ENCODE assay signal across 35 cellular contexts in the genomic region with DNA sequence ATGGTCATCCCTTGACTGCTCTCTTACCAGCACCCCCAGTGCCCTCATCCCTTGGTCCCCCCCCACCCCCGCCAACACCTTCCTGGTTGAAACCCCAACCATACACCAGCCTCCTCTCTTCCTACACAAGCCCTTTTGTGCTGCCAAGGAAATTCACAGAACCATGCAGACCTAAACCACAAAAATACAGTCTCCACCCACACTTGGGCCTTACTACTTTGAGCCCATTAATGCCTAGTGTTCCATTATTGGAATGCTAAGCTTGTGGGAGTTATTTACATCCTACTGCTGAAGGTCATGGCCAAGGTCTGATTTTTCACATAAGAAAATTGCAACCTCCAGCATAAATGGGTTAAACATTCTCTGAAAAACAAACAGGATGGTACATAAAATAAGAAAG. TPM values are rescaled to one million over a fixed set of nuclear protein-coding genes. Genes with fewer than 3 reads are reported as not detected.
"Had no signal": no experiment of that assay in that cellular context is flagged by ENCODE, and none has a peak within 500 bp of the region (broad histone marks: within the 10 kb centered on the region; RNA-seq: fewer than 3 reads in every experiment).

No MANE protein-coding gene starts in this region.

- H3K9me3 ChIP-seq: ascending aorta, body of pancreas, breast epithelium had no signal

- H3K4me3 ChIP-seq: ascending aorta, body of pancreas, breast epithelium had no signal

- H3K4me3 Mint-ChIP-seq: activated B cell treated with CpG ODN at 0.5 μM for 24 hours; activated CD4-positive, alpha-beta memory T cell treated with anti-CD3 and anti-CD28 coated beads for 36 hours; activated CD4-positive, alpha-beta T cell treated with anti-CD3 and anti-CD28 coated beads, Interleukin-2, amount 10 ng/mL, durations not matched to agents 24 days and 14 days; activated CD8-positive, alpha-beta T cell treated with anti-CD3 and anti-CD28 coated beads for 36 hours; activated naive CD4-positive, alpha-beta T cell treated with anti-CD3 and anti-CD28 coated beads, Interleukin-2, amount 10 ng/mL, durations not matched to agents 7 days and 5 days; activated naive CD4-positive, alpha-beta T cell treated with anti-CD3 and anti-CD28 coated beads, Interleukin-2, amount 50 U/mL, for 24 hours; activated naive CD8-positive, alpha-beta T cell; activated naive CD8-positive, alpha-beta T cell treated with anti-CD3 and anti-CD28 coated beads, Interleukin-2, amount 10 ng/mL, durations not matched to agents 7 days and 5 days; activated naive CD8-positive, alpha-beta T cell treated with anti-CD3 and anti-CD28 coated beads, Interleukin-2, amount 50 U/mL, for 24 hours; activated T-cell treated with anti-CD3 and anti-CD28 coated beads, Interleukin-2, amount 50 U/mL, for 4 hours; T-helper 1 cell treated with Interleukin-12 subunit alpha and Interleukin-12 subunit beta and Interleukin-4 antibody, amounts not matched to agents 30 μg/mL and 1 μg/mL, for 36 hours; T-helper 2 cell treated with Interferon-gamma antibody and Interleukin-4, amounts not matched to agents 5 μg/mL and 100 μg/mL, for 36 hours had no signal

- FAIRE-seq: TTC549 had no signal

- H3K27me3 ChIP-seq: ascending aorta, body of pancreas, breast epithelium had no signal

- DNase-seq: activated B cell treated with CpG ODN at 0.5 μM for 24 hours; activated CD4-positive, alpha-beta memory T cell treated with anti-CD3 and anti-CD28 coated beads for 36 hours; activated CD4-positive, alpha-beta T cell treated with anti-CD3 and anti-CD28 coated beads for 4 hours; activated CD4-positive, alpha-beta T cell treated with anti-CD3 and anti-CD28 coated beads, Interleukin-2, amount 10 ng/mL, durations not matched to agents 24 days and 14 days; activated CD4-positive, alpha-beta T cell treated with anti-CD3 and anti-CD28 coated beads, Interleukin-2, amount 50 U/mL, for 1 hour; activated CD4-positive, alpha-beta T cell treated with anti-CD3 and anti-CD28 coated beads, Interleukin-2, amount 50 U/mL, for 4 hours; activated CD4-positive, CD25-positive, alpha-beta regulatory T cell treated with anti-CD3 and anti-CD28 coated beads, Interleukin-2, amount 50 U/mL, for 72 hours; activated CD8-positive, alpha-beta memory T cell treated with anti-CD3 and anti-CD28 coated beads, Interleukin-2, amount 50 U/mL, for 4 hours; activated CD8-positive, alpha-beta T cell treated with anti-CD3 and anti-CD28 coated beads for 36 hours; activated effector memory CD4-positive, alpha-beta T cell treated with Interleukin-2 at 50 U/mL for 16 hours; activated gamma-delta T cell; activated naive CD4-positive, alpha-beta T cell treated with anti-CD3 and anti-CD28 coated beads, Interleukin-2, amount 10 ng/mL, durations not matched to agents 7 days and 5 days; activated naive CD4-positive, alpha-beta T cell treated with Interleukin-2 at 50 U/mL for 16 hours; activated naive CD8-positive, alpha-beta T cell treated with anti-CD3 and anti-CD28 coated beads, Interleukin-2, amount 10 ng/mL, durations not matched to agents 7 days and 5 days; activated naive CD8-positive, alpha-beta T cell treated with anti-CD3 and anti-CD28 coated beads, Interleukin-2, amount 50 U/mL, for 24 hours; activated T-cell treated with anti-CD3 and anti-CD28 coated beads for 4 hours; activated T-cell treated with anti-CD3 and anti-CD28 coated beads, Interleukin-2, amount 50 U/mL, for 1 hour; activated T-cell treated with anti-CD3 and anti-CD28 coated beads, Interleukin-2, amount 50 U/mL, for 4 hours; amygdala; anterior cingulate cortex; body of pancreas; brain microvascular endothelial cell; central memory CD4-positive, alpha-beta T cell; T-helper 1 cell; T-helper 2 cell; T-helper 9 cell had no signal

- H3K36me3 ChIP-seq: ascending aorta, brain microvascular endothelial cell, breast epithelium had no signal

- H3K9me3 Mint-ChIP-seq: activated B cell treated with CpG ODN at 0.5 μM for 24 hours; activated CD4-positive, alpha-beta memory T cell treated with anti-CD3 and anti-CD28 coated beads for 36 hours; activated CD4-positive, alpha-beta T cell treated with anti-CD3 and anti-CD28 coated beads, Interleukin-2, amount 10 ng/mL, durations not matched to agents 24 days and 14 days; activated CD8-positive, alpha-beta T cell treated with anti-CD3 and anti-CD28 coated beads for 36 hours; activated naive CD4-positive, alpha-beta T cell treated with anti-CD3 and anti-CD28 coated beads, Interleukin-2, amount 10 ng/mL, durations not matched to agents 7 days and 5 days; activated naive CD4-positive, alpha-beta T cell treated with anti-CD3 and anti-CD28 coated beads, Interleukin-2, amount 50 U/mL, for 24 hours; activated naive CD8-positive, alpha-beta T cell treated with anti-CD3 and anti-CD28 coated beads, Interleukin-2, amount 10 ng/mL, durations not matched to agents 7 days and 5 days; activated naive CD8-positive, alpha-beta T cell treated with anti-CD3 and anti-CD28 coated beads, Interleukin-2, amount 50 U/mL, for 24 hours; activated T-cell treated with anti-CD3 and anti-CD28 coated beads, Interleukin-2, amount 50 U/mL, for 4 hours; activated T-helper 2 cell treated with anti-CD3 and anti-CD28 coated beads, Interferon-gamma antibody, Interleukin-2, Interleukin-4, amounts not matched to agents 10 μg/mL and 5 μg/mL and 100 μg/mL, durations not matched to agents 14 hours and 24 hours and 36 hours; T-helper 1 cell treated with Interleukin-12 subunit alpha and Interleukin-12 subunit beta and Interleukin-4 antibody, amounts not matched to agents 30 μg/mL and 1 μg/mL, for 36 hours; T-helper 2 cell treated with Interferon-gamma antibody and Interleukin-4, amounts not matched to agents 5 μg/mL and 100 μg/mL, for 36 hours had no signal

- H3K36me3 Mint-ChIP-seq: activated CD4-positive, alpha-beta memory T cell treated with anti-CD3 and anti-CD28 coated beads for 36 hours; activated naive CD4-positive, alpha-beta T cell treated with anti-CD3 and anti-CD28 coated beads, Interleukin-2, amount 10 ng/mL, durations not matched to agents 7 days and 5 days; activated naive CD4-positive, alpha-beta T cell treated with anti-CD3 and anti-CD28 coated beads, Interleukin-2, amount 50 U/mL, for 24 hours; activated naive CD8-positive, alpha-beta T cell; activated naive CD8-positive, alpha-beta T cell treated with anti-CD3 and anti-CD28 coated beads, Interleukin-2, amount 10 ng/mL, durations not matched to agents 7 days and 5 days had no signal

- ATAC-seq: activated CD8-positive, alpha-beta T cell treated with anti-CD3 and anti-CD28 coated beads for 36 hours; activated naive CD8-positive, alpha-beta T cell treated with anti-CD3 and anti-CD28 coated beads, Interleukin-2, amount 50 U/mL, for 24 hours; activated T-cell treated with anti-CD3 and anti-CD28 coated beads, Interleukin-2, amount 50 U/mL, for 4 hours; body of pancreas had no signal

- H3K27ac ChIP-seq: ascending aorta, body of pancreas, brain microvascular endothelial cell, breast epithelium, VCaP had no signal

- H3K27ac Mint-ChIP-seq: activated B cell treated with CpG ODN at 0.5 μM for 24 hours; activated CD4-positive, alpha-beta memory T cell treated with anti-CD3 and anti-CD28 coated beads for 36 hours; activated CD4-positive, alpha-beta T cell treated with anti-CD3 and anti-CD28 coated beads, Interleukin-2, amount 10 ng/mL, durations not matched to agents 24 days and 14 days; activated CD8-positive, alpha-beta T cell treated with anti-CD3 and anti-CD28 coated beads for 36 hours; activated naive CD4-positive, alpha-beta T cell treated with anti-CD3 and anti-CD28 coated beads, Interleukin-2, amount 10 ng/mL, durations not matched to agents 7 days and 5 days; activated naive CD4-positive, alpha-beta T cell treated with anti-CD3 and anti-CD28 coated beads, Interleukin-2, amount 50 U/mL, for 24 hours; activated naive CD8-positive, alpha-beta T cell; activated naive CD8-positive, alpha-beta T cell treated with anti-CD3 and anti-CD28 coated beads, Interleukin-2, amount 10 ng/mL, durations not matched to agents 7 days and 5 days; activated naive CD8-positive, alpha-beta T cell treated with anti-CD3 and anti-CD28 coated beads, Interleukin-2, amount 50 U/mL, for 24 hours; activated T-helper 2 cell treated with anti-CD3 and anti-CD28 coated beads, Interferon-gamma antibody, Interleukin-2, Interleukin-4, amounts not matched to agents 10 μg/mL and 5 μg/mL and 100 μg/mL, durations not matched to agents 14 hours and 24 hours and 36 hours; T-helper 1 cell treated with Interleukin-12 subunit alpha and Interleukin-12 subunit beta and Interleukin-4 antibody, amounts not matched to agents 30 μg/mL and 1 μg/mL, for 36 hours; T-helper 2 cell treated with Interferon-gamma antibody and Interleukin-4, amounts not matched to agents 5 μg/mL and 100 μg/mL, for 36 hours had no signal

RNA-seq across cellular contexts. Expression of gene CRACDL, which starts 4.1 kb away (rescaled TPM):
- total RNA-seq: activated B cell treated with CpG ODN at 0.5 μM for 24 hours had no signal
